ENCODE assay signal across 22 cellular contexts in the genomic region with DNA sequence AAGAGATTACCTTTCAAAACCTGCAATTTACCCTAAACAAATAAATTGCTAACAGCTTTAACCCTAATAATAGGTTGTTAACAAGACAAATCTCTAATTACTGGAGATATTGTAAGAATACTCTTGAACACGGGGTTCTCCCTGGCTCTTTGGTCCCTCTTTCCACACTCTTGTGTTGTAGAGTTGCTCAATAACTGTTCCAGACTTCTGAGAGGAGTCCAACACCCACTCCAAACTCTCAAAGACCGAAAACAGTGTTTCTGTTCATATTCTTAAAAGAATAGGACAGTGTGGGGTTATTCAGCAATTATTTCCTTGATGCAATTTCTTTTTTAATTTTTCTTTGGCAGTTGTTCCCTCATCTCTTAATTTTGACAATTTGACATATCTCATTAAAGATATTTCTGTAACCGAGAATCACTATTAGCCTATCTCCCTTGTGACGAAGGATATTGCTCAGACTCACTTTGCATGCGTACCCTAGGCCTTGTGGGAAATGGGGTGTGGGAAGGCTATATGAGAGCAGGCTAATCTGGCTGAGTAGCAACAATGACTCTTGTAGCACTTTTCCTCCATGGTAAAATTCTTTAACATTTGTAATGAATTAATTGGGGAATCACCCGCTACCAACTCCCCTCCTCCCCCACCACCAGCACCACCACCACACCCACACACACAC.
DNase-seq lines count a peak whose midpoint lies in the region; ATAC-seq and TF ChIP-seq lines count a peak whose summit lies in the region.
"Had no signal": no experiment of that assay in that cellular context is flagged by ENCODE, and none has a peak within 500 bp of the region (broad histone marks: within the 10 kb centered on the region; RNA-seq: fewer than 3 reads in every experiment).

No MANE protein-coding gene starts in this region.

- no peak overlapping the region for H3K4me2 ChIP-seq in Karpas-422 (ENCODE audit: low read depth, low read length, poor library complexity, severe bottlenecking)
- H3K4me2 ChIP-seq: BLaER1 had no signal

- no peak overlapping the region for H3K27ac ChIP-seq in right cardiac atrium (ENCODE audit: low read length)
- no peak overlapping the region for H3K27ac ChIP-seq in left ventricle myocardium inferior (replicated peaks)
- H3K27ac ChIP-seq in Karpas-422 (ENCODE audit: low read length): no peak overlapping the region
- H3K27ac ChIP-seq: BLaER1 had no signal

- no peaks in the 10 kb centered on the region for H4K20me1 ChIP-seq in Karpas-422 (ENCODE audit: insufficient read depth, low read depth, low read length)
- H4K20me1 ChIP-seq: BLaER1 had no signal

- DNase-seq in right cardiac atrium: no peak
- no peak for DNase-seq in left ventricle myocardium inferior
- DNase-seq in UCSD-AML1 (lab: John Stamatoyannopoulos, UW; ENCODE audit: unreplicated experiment): no peak
- DNase-seq in Karpas-422: no peak
- DNase-seq: 8988T; ACHN; BE2C; C1 segment of cervical spinal cord; CD4-positive, alpha-beta memory T cell; CD4-positive, CD25-positive, alpha-beta regulatory T cell; CD8-positive, alpha-beta memory T cell; COR-L47; DMS 273 treated with DMSO at 0.1 percent for 48 hours; DMS153; DMS53; DMS79; DND-41; EL; GDM1 had no signal

- peak overlapping the region; percentile 43 for H2AFZ ChIP-seq in neuron (ENCODE audit: low read depth, low read length)
- H2AFZ ChIP-seq in Karpas-422 (ENCODE audit: low read length): no peak overlapping the region

- no peak overlapping the region for H3K4me3 ChIP-seq in right cardiac atrium (ENCODE audit: low read length)
- H3K4me3 ChIP-seq in left ventricle myocardium inferior: no peak overlapping the region
- no peak overlapping the region for H3K4me3 ChIP-seq in neuron (ENCODE audit: low read length)
- no peak overlapping the region for H3K4me3 ChIP-seq in Karpas-422 (ENCODE audit: low read length)
- H3K4me3 ChIP-seq: BLaER1, GM12878 had no signal

- no peaks in the 10 kb centered on the region for H3K27me3 ChIP-seq in right cardiac atrium (ENCODE audit: control insufficient read depth, insufficient read depth)
- H3K27me3 ChIP-seq in left ventricle myocardium inferior (ENCODE audit: low read depth): no peaks in the 10 kb centered on the region
- H3K27me3 ChIP-seq in neuron (ENCODE audit: insufficient read depth, low read length): no peaks in the 10 kb centered on the region
- no peaks in the 10 kb centered on the region for H3K27me3 ChIP-seq in Karpas-422 (ENCODE audit: low read length)
- H3K27me3 ChIP-seq: BLaER1 had no signal

- H3K79me2 ChIP-seq in Karpas-422 (ENCODE audit: low read length): no peaks in the 10 kb centered on the region

- peak; percentile 81 to 84 for ATAC-seq in right cardiac atrium
- ATAC-seq: GM12878 had no signal

- intact Hi-C loops in right cardiac atrium (cut with DNase I) (no loop called here), left ventricle myocardium inferior (cut with micrococcal nuclease) (no loop called here)

- H3K9me3 ChIP-seq in right cardiac atrium (ENCODE audit: control insufficient read depth, low read length): no peaks in the 10 kb centered on the region
- peaks cover 10% of the 10 kb centered on the region for H3K9me3 ChIP-seq in left ventricle myocardium inferior (replicated peaks)
- H3K9me3 ChIP-seq in neuron (ENCODE audit: low read length): no peaks in the 10 kb centered on the region
- no peaks in the 10 kb centered on the region for H3K9me3 ChIP-seq in Karpas-422 (ENCODE audit: low read length)
- H3K9me3 ChIP-seq: BE2C had no signal

- WGBS in right cardiac atrium: 77% methylated on average over 6 of the region's 6 CpGs

- H3K4me1 ChIP-seq in right cardiac atrium (ENCODE audit: control insufficient read depth, insufficient read depth, low read length) (no peaks in the 10 kb centered on the region), left ventricle myocardium inferior (no peaks in the 10 kb centered on the region), neuron (ENCODE audit: insufficient read depth, low read length) (no peaks in the 10 kb centered on the region), Karpas-422 (ENCODE audit: low read length) (peaks cover 5% of the 10 kb centered on the region)
- H3K4me1 ChIP-seq: BE2C had no signal

- H3K9ac ChIP-seq in Karpas-422 (ENCODE audit: low read length): no peak overlapping the region
- H3K9ac ChIP-seq: BLaER1 had no signal

- H3K36me3 ChIP-seq in left ventricle myocardium inferior: no peaks in the 10 kb centered on the region
- no peaks in the 10 kb centered on the region for H3K36me3 ChIP-seq in neuron (ENCODE audit: insufficient read depth, low read length)
- H3K36me3 ChIP-seq in Karpas-422 (ENCODE audit: insufficient read depth, low read length): no peaks in the 10 kb centered on the region
- H3K36me3 ChIP-seq: BE2C, BLaER1 had no signal

- H3K9me2 ChIP-seq in Karpas-422 (replicated peaks; ENCODE audit: insufficient read depth, low read length): no peaks in the 10 kb centered on the region

- TF ChIP-seq CTCF in left ventricle myocardium inferior (IDR thresholded peaks at IDR 0.05; ENCODE audit: borderline replicate concordance): no peak
